1 cellular context compared by ENCODE assay signal in genomic region chr6:31490115-31490873, GRCh38.
TF ChIP-seq lines count a peak whose summit lies in the region.

No MANE protein-coding gene starts in this region.

TF ChIP-seq in H1, 55 proteins besides CTCF, POLR2A, EP300 and RAD21:
- TF ChIP-seq RBBP5 (IDR thresholded peaks at IDR 0.05; ENCODE audit: borderline replicate concordance, low read depth, low read length) (no peak), SAP30 (IDR thresholded peaks at IDR 0.05; ENCODE audit: insufficient read depth, insufficient replicate concordance, low read length) (no peak), POU5F1 (IDR thresholded peaks at IDR 0.05; ENCODE audit: low read depth, low read length) (no peak), CBX5 (IDR thresholded peaks at IDR 0.05; ENCODE audit: low read depth, low read length) (no peak), NANOG (IDR thresholded peaks at IDR 0.05; ENCODE audit: insufficient read depth, low read depth, low read length, poor library complexity, severe bottlenecking) (no peak), SRF (IDR thresholded peaks at IDR 0.05; ENCODE audit: low read depth, low read length) (no peak), JUND (IDR thresholded peaks at IDR 0.05; ENCODE audit: low read length) (no peak), HDAC2 (IDR thresholded peaks at IDR 0.05; ENCODE audit: borderline replicate concordance in 1 of 2, low read depth in 2 of 2, low read length in 2 of 2) (no peak)
